Comparison of ENCODE assay signal across 23 cellular contexts in genomic region chrX:36357855-36358254, GRCh38.
"Had no signal": no experiment of that assay in that cellular context is flagged by ENCODE, and none has a peak within 500 bp of the region (broad histone marks: within the 10 kb centered on the region; RNA-seq: fewer than 3 reads in every experiment).

No MANE protein-coding gene starts in this region.

- H3K27ac ChIP-seq: body of pancreas, colonic mucosa, epithelial cell of prostate, esophagus squamous epithelium, gastroesophageal sphincter, heart right ventricle had no signal

- H3K4me1 ChIP-seq: body of pancreas, colonic mucosa, esophagus squamous epithelium, gastroesophageal sphincter, heart right ventricle had no signal

- H3K9me3 ChIP-seq: body of pancreas, colonic mucosa had no signal

- H3K36me3 ChIP-seq: colonic mucosa, esophagus squamous epithelium, gastroesophageal sphincter, heart right ventricle had no signal

- H3K27me3 ChIP-seq: body of pancreas, colonic mucosa, esophagus squamous epithelium, gastroesophageal sphincter, heart right ventricle had no signal

- H3K4me3 ChIP-seq: body of pancreas, colonic mucosa, esophagus squamous epithelium, gastroesophageal sphincter, heart right ventricle had no signal

- DNase-seq: activated CD4-positive, alpha-beta memory T cell treated with anti-CD3 and anti-CD28 coated beads, Interleukin-2, amount 10 ng/mL, durations not matched to agents 7 days and 5 days; activated CD4-positive, alpha-beta T cell treated with anti-CD3 and anti-CD28 coated beads for 1 hour; activated CD4-positive, alpha-beta T cell treated with anti-CD3 and anti-CD28 coated beads for 4 hours; activated CD4-positive, alpha-beta T cell treated with anti-CD3 and anti-CD28 coated beads, Interleukin-2, amount 10 ng/mL, durations not matched to agents 7 days and 5 days; activated CD4-positive, alpha-beta T cell treated with anti-CD3 and anti-CD28 coated beads, Interleukin-2, amount 50 U/mL, for 4 hours; activated gamma-delta T cell; activated naive CD4-positive, alpha-beta T cell; activated naive CD4-positive, alpha-beta T cell treated with anti-CD3 and anti-CD28 coated beads, Interleukin-2, amount 50 U/mL, for 16 hours; activated T-cell treated with anti-CD3 and anti-CD28 coated beads, Interleukin-2, amount 50 U/mL, for 1 hour; activated T-cell treated with anti-CD3 and anti-CD28 coated beads, Interleukin-2, amount 50 U/mL, for 48 hours; amniotic stem cell; aorta; body of pancreas; central memory CD4-positive, alpha-beta T cell; cerebellar nuclear complex; colonic mucosa; effector CD8-positive, alpha-beta T cell; esophagus squamous epithelium; foreskin melanocyte; heart right ventricle; T-helper 2 cell had no signal
